ENCODE assay signal across 8 cellular contexts in the genomic region with DNA sequence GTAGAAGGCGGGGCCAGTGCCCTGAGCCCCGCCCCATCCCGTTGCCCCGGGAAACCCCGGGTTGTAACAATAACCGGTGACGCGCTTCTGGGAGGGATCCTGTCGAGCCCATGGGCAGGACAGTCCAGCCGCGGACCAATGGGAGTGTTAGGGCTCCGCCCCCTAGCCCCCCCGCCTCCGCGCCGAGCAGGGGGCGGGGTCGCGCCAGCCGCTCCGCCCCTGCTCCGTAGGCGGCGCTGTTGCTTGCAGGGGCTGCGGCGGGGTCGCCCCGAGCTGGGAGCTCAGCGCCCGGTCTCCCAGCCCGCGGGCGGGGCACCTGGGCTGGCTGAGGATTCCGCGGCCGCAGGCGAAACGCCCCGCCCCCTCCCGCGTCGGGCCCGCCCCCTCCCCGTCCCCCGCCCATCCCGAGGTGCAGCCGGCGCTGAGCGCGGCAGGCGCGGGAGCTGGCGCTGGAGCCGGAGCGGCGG. TPM values are rescaled to one million over a fixed set of nuclear protein-coding genes. Genes with fewer than 3 reads are reported as not detected.
A peak's percentile ranks its signal among the peaks of the same experiment; 100 is the strongest.
DNase-seq lines count a peak whose midpoint lies in the region; ATAC-seq, FAIRE-seq and TF ChIP-seq lines count a peak whose summit lies in the region.

A gene (plus strand): TSS at position 407 of the 467 bp plus-strand sequence.

- POLR2A ChIA-PET in GM12878 (lab: Charles Lee) = interaction anchor here (0.5 to 1.1 kb wide), 2 partner anchors 16 to 57 kb away, joined by 3 read pairs; no protein-coding TSS in a partner anchor

- no peak for TF ChIP-seq EP300 in GM12878 (IDR thresholded peaks at IDR 0.05; ENCODE audit: borderline replicate concordance in 1 of 2, control insufficient read depth in 1 of 2, low read depth in 2 of 2, low read length in 2 of 2)

- H3K4me2 ChIP-seq in GM12878 (ENCODE audit: control insufficient read depth, insufficient read depth) = peak within 1 kb of the TSS; percentile 83

- no peak within 1 kb of the TSS for H3K27ac ChIP-seq in GM12878 (ENCODE audit: control insufficient read depth, insufficient read depth)

- RAD21 ChIA-PET in GM12878 (lab: Charles Lee; ENCODE audit: unreplicated experiment) = interaction anchor here (0.6 to 2.0 kb wide), 7 partner anchors 11 to 57 kb away, joined by 3 to 15 read pairs (median 3); no protein-coding TSS in a partner anchor

- FAIRE-seq in GM12878 (lab: Jason Lieb, UNC) = peak; percentile 85

- TF ChIP-seq CTCF in GM13977 (IDR thresholded peaks at IDR 0.05; ENCODE audit: extremely low read depth, insufficient read depth, missing control alignments) (peak; percentile 31), GM12878 (IDR thresholded peaks at IDR 0.05 in 2 of 3, conservative IDR thresholded peaks at IDR 0.05 in 1 of 3; ENCODE audit: control insufficient read depth in 2 of 3, extremely low read depth in 1 of 3, insufficient read depth in 1 of 3, low read depth in 3 of 3, low read length in 3 of 3) (peak in 2 of 3 experiments; percentile 16 to 50; a peak in 1 of 6 replicates)

- ATAC-seq in HG02973 (IDR thresholded peaks at IDR 0.05; ENCODE audit: unreplicated experiment) (peak; percentile 82), GM12878 (peak; percentile 93)

- no peak for TF ChIP-seq RAD21 in GM12878 (IDR thresholded peaks at IDR 0.05; ENCODE audit: insufficient read depth, low read depth, low read length)

- CTCF ChIA-PET in GM12878 (lab: Yijun Ruan, JAX) = interaction anchor here (1.2 to 3.7 kb wide), 9 partner anchors 9 to 60 kb away, joined by 3 to 14 read pairs (median 4); no protein-coding TSS in a partner anchor

- no peaks in the 10 kb centered on the region for H3K79me2 ChIP-seq in GM12878 (ENCODE audit: control insufficient read depth, insufficient read depth, low read length)

- intact Hi-C loops in GM12878 (cut with micrococcal nuclease; ENCODE audit: unreplicated experiment) = no loop called here

- peak within 1 kb of the TSS; percentile 58 for H3K4me3 ChIP-seq in GM12878

- BruUV-seq in GM12878 (replicated peaks; lab: Mats Ljungman, UMichigan) = no TSS peak

- DNase-seq in GM13977 (ENCODE audit: low spot score) (peak; percentile 99), NCI-H187 treated with DMSO at 0.1 percent for 48 hours (lab: John Stamatoyannopoulos, UW) (peak; percentile 96), T1000 (lab: John Stamatoyannopoulos, UW) (peak; percentile 97), GM12878 (ENCODE audit: low read depth, low spot score) (peak; percentile 49), hippocampal formation (lab: John Stamatoyannopoulos, UW) (peak; percentile 97 to 99), renal cortical epithelial cell (ENCODE audit: low read depth) (peak; percentile 90)
- DNase-seq in NK-92 treated with Interleukin-12 subunit alpha and Interleukin-12 subunit beta, amount 100 ng/mL, for 24 hours (lab: John Stamatoyannopoulos, UW) = no peak

- TF ChIP-seq POLR2A in GM12878 (IDR thresholded peaks at IDR 0.05; ENCODE audit: low read depth, low read length) = no peak

- no peaks in the 10 kb centered on the region for H4K20me1 ChIP-seq in GM12878 (ENCODE audit: control insufficient read depth, insufficient read depth)

- peak within 1 kb of the TSS; percentile 69 for H2AFZ ChIP-seq in GM12878 (ENCODE audit: control insufficient read depth, low read depth, low read length)

- peaks cover 10 to 16% of the 10 kb centered on the region in 2 experiments; a peak in 3 of 4 replicates for H3K27me3 ChIP-seq in GM12878 (replicated peaks in 1 of 2; ENCODE audit: control insufficient read depth in 2 of 2, insufficient read depth in 2 of 2, low read length in 1 of 2)

- H3K4me1 ChIP-seq in GM12878 (ENCODE audit: control insufficient read depth, insufficient read depth, low read length) = peaks cover 11% of the 10 kb centered on the region

- H3K9me3 ChIP-seq in GM12878 (replicated peaks; ENCODE audit: control insufficient read depth, insufficient read depth, low read length) = no peaks in the 10 kb centered on the region

- in situ Hi-C loops in GM13977 (cut with MboI; ENCODE audit: low pct_unique_long_range_greater_than_20kb, low sequenced_read_pairs, unreplicated experiment) (no loop called here), GM12878 (cut with MboI) (no loop called here)

- SMC1A ChIA-PET in GM12878 (lab: Charles Lee; ENCODE audit: uncharacterized antibody, unreplicated experiment) = interaction anchor here (1.0 to 1.6 kb wide), 4 partner anchors 18 to 55 kb away, joined by 3 to 7 read pairs (median 4); no protein-coding TSS in a partner anchor

- H3K9ac ChIP-seq in GM12878 (ENCODE audit: control insufficient read depth, insufficient read depth, low read length) = no peak within 1 kb of the TSS

- WGBS in GM12878 (ENCODE audit: insufficient coverage, insufficient replicate concordance, low lambda C conversion rate, missing lambda C conversion rate) = 0% methylated on average over 15 of the region's 56 CpGs

- H3K36me3 ChIP-seq in GM12878 (ENCODE audit: control insufficient read depth in 2 of 2, insufficient read depth in 2 of 2, low read length in 1 of 2) = no peaks in the 10 kb centered on the region

TF ChIP-seq in GM12878, 131 proteins besides CTCF, POLR2A, EP300 and RAD21 (continues in another document):
- TF ChIP-seq, protein P1, sequence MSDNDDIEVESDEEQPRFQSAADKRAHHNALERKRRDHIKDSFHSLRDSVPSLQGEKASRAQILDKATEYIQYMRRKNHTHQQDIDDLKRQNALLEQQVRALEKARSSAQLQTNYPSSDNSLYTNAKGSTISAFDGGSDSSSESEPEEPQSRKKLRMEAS (IDR thresholded peaks at IDR 0.05; ENCODE audit: low read depth, low read length) = 0 out of 2 replicates have a peak, but pooled peaks have one; percentile 28
- peak; percentile 36; the same call in 1 of the 2 replicates for TF ChIP-seq NR2C1 (IDR thresholded peaks at IDR 0.05)
- no peak for TF ChIP-seq MTA3 (IDR thresholded peaks at IDR 0.05; ENCODE audit: borderline replicate concordance, low read length)
- no peak for TF ChIP-seq NBN (IDR thresholded peaks at IDR 0.05)
- TF ChIP-seq CREB1 (IDR thresholded peaks at IDR 0.05; ENCODE audit: low read depth) = peak; percentile 72
- TF ChIP-seq EGR1 (IDR thresholded peaks at IDR 0.05; ENCODE audit: borderline replicate concordance in 1 of 2, low read depth in 2 of 2, low read length in 2 of 2) = peak in 1 of 2 experiments; percentile 62; a peak in 1 of 3 replicates
- peak; percentile 88 for TF ChIP-seq BMI1 (IDR thresholded peaks at IDR 0.05; ENCODE audit: borderline replicate concordance)
- TF ChIP-seq POU2F2 (IDR thresholded peaks at IDR 0.05; ENCODE audit: borderline replicate concordance, low read depth, low read length) = no peak
- no peak for TF ChIP-seq POLR2AphosphoS5 (IDR thresholded peaks at IDR 0.05; ENCODE audit: low read length)
- TF ChIP-seq DPF2 (IDR thresholded peaks at IDR 0.05) = 0 out of 2 replicates have a peak, but pooled peaks have one; percentile 46
- peak; percentile 90 for TF ChIP-seq SP1 (IDR thresholded peaks at IDR 0.05; ENCODE audit: low read depth, low read length)
- no peak for TF ChIP-seq ESRRA (IDR thresholded peaks at IDR 0.05; ENCODE audit: low read length)
- TF ChIP-seq, protein P2, sequence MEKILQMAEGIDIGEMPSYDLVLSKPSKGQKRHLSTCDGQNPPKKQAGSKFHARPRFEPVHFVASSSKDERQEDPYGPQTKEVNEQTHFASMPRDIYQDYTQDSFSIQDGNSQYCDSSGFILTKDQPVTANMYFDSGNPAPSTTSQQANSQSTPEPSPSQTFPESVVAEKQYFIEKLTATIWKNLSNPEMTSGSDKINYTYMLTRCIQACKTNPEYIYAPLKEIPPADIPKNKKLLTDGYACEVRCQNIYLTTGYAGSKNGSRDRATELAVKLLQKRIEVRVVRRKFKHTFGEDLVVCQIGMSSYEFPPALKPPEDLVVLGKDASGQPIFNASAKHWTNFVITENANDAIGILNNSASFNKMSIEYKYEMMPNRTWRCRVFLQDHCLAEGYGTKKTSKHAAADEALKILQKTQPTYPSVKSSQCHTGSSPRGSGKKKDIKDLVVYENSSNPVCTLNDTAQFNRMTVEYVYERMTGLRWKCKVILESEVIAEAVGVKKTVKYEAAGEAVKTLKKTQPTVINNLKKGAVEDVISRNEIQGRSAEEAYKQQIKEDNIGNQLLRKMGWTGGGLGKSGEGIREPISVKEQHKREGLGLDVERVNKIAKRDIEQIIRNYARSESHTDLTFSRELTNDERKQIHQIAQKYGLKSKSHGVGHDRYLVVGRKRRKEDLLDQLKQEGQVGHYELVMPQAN (conservative IDR thresholded peaks at IDR 0.05) = 0 out of 2 replicates have a peak, but pooled peaks have one; percentile 6
- TF ChIP-seq LARP7 (IDR thresholded peaks at IDR 0.05) = no peak
- no peak for TF ChIP-seq TARDBP (IDR thresholded peaks at IDR 0.05; ENCODE audit: borderline replicate concordance)
- TF ChIP-seq, protein P3, sequence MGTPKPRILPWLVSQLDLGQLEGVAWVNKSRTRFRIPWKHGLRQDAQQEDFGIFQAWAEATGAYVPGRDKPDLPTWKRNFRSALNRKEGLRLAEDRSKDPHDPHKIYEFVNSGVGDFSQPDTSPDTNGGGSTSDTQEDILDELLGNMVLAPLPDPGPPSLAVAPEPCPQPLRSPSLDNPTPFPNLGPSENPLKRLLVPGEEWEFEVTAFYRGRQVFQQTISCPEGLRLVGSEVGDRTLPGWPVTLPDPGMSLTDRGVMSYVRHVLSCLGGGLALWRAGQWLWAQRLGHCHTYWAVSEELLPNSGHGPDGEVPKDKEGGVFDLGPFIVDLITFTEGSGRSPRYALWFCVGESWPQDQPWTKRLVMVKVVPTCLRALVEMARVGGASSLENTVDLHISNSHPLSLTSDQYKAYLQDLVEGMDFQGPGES (IDR thresholded peaks at IDR 0.05) = 0 out of 2 replicates have a peak, but pooled peaks have one; percentile 24

RNA-seq across cellular contexts. Expression of the gene that starts here (rescaled TPM):
- 3.1 and 4.2 TPM in 2 replicates for total RNA-seq in GM12878 (2013; cell fraction: nucleolus; rRNA removed)
- total RNA-seq in GM12878 (2014; rRNA removed) (not detected in 2 replicates), GM12878 (2014; rRNA removed; fragmentation: Illumina TruSeq; extraction: Trizol) (not detected in 2 replicates), GM12878 (2021) (0.13 TPM in 1 of 2 replicates, not detected in the other), renal cortical epithelial cell (0.25 TPM in 1 of 2 replicates, not detected in the other)
- not detected for polyA plus RNA-seq in GM12878 (2011; ENCODE audit: low read depth)
- polyA plus RNA-seq in GM12878 (2011; rRNA removed) (0.09 and 0.37 TPM in 2 replicates), GM12878 (2014; fragmentation: Illumina TruSeq; extraction: Trizol) (not detected in 2 replicates), GM12878 (2014; fragmentation: Nextera tagmentation; extraction: Ambion mirVana) (not detected), GM12878 (2014; rRNA removed) (0.05 TPM in 1 of 2 replicates, not detected in the other), GM12878 (2016; fragmentation: Nextera tagmentation; extraction: Ambion mirVana) (not detected)
- 0.18 and 0.25 TPM in 2 replicates for polyA plus RNA-seq in GM12878 (2011; cell fraction: cytosol; rRNA removed)
- 0.57 and 0.67 TPM in 2 replicates for polyA plus RNA-seq in GM12878 (2011; cell fraction: nucleus; rRNA removed)
- 0.05 and 0.07 TPM in 2 replicates for polyA plus RNA-seq in GM12878 (2012)
- 0.10 and 0.15 TPM in 2 replicates for polyA minus RNA-seq in GM12878 (2011; rRNA and poly(A)+ RNA removed)
- 0.67 TPM in 1 of 2 replicates, not detected in the other for polyA minus RNA-seq in GM12878 (2011; cell fraction: cytosol; rRNA and poly(A)+ RNA removed)
- polyA minus RNA-seq in GM12878 (2011; cell fraction: nucleus; rRNA and poly(A)+ RNA removed) = 0.48 and 1.1 TPM in 2 replicates

Comparison
In these comparisons a context has a peak if more than half of its experiments do, and no peak if none do; other contexts are left out.
1. Peak in DNase-seq in renal cortical epithelial cell; RNA of the gene not detected or under 1 TPM.